In genomic region chr7:38142736-38143135, GRCh38 we compare ENCODE assay signal across 15 cellular contexts. TPM values are rescaled to one million over a fixed set of nuclear protein-coding genes. Genes with fewer than 3 reads are reported as not detected.
DNase-seq lines count a peak whose midpoint lies in the region; ATAC-seq, FAIRE-seq and TF ChIP-seq lines count a peak whose summit lies in the region.
"Had no signal": no experiment of that assay in that cellular context is flagged by ENCODE, and none has a peak within 500 bp of the region (broad histone marks: within the 10 kb centered on the region; RNA-seq: fewer than 3 reads in every experiment).

No MANE protein-coding gene starts in this region.

- CTCF ChIA-PET in K562 (lab: Yijun Ruan, JAX; ENCODE audit: low intra/inter-chr PET ratio): no interaction called here

- H3K9ac ChIP-seq in K562 (ENCODE audit: insufficient read depth in 1 of 2, low read depth in 2 of 2, low read length in 2 of 2): no peak overlapping the region

- in situ Hi-C loops in K562 (cut with MboI) (no loop called here), gastrocnemius medialis (cut with MboI; ENCODE audit: low sequenced_read_pairs in 4 of 4) (no loop called here)

- WGBS in K562 (ENCODE audit: insufficient coverage, low coverage, missing lambda C conversion rate): 9% methylated on average over 3 of the region's 3 CpGs
- WGBS in tibial nerve, 2 donors: 77 to 82% methylated on average over 3 of the region's 3 CpGs

- H3K4me3 ChIP-seq in K562 (no peak overlapping the region), gastrocnemius medialis (no peak overlapping the region), tibial nerve (no peak overlapping the region)
- H3K4me3 ChIP-seq: ascending aorta, skin epidermis had no signal

- H3K79me2 ChIP-seq in K562 (ENCODE audit: control insufficient read depth, insufficient read depth, low read length): no peaks in the 10 kb centered on the region

- TF ChIP-seq CTCF in K562 (IDR thresholded peaks at IDR 0.05 in 2 of 3, conservative IDR thresholded peaks at IDR 0.05 in 1 of 3; ENCODE audit: insufficient read depth in 2 of 3, low read depth in 1 of 3, low read length in 3 of 3) (no peak), gastrocnemius medialis (IDR thresholded peaks at IDR 0.05 in 4 of 5, conservative IDR thresholded peaks at IDR 0.05 in 1 of 5) (no peak), tibial nerve (IDR thresholded peaks at IDR 0.05) (no peak)

- ATAC-seq in GM18909 (IDR thresholded peaks at IDR 0.05; ENCODE audit: poor library complexity, unreplicated experiment): peak; percentile 80
- ATAC-seq in GM21717 (IDR thresholded peaks at IDR 0.05; ENCODE audit: unreplicated experiment): peak; percentile 71
- ATAC-seq in HG03060 (IDR thresholded peaks at IDR 0.05; ENCODE audit: low read depth, unreplicated experiment): peak; percentile 75
- no peak for ATAC-seq in K562
- no peak for ATAC-seq in HG03097 (IDR thresholded peaks at IDR 0.05; ENCODE audit: low FRiP score, unreplicated experiment)
- no peak for ATAC-seq in gastrocnemius medialis

- DNase-seq in K562 (ENCODE audit: extremely low read depth in 1 of 4, low spot score in 3 of 4) (no peak), gastrocnemius medialis (no peak), tibial nerve (ENCODE audit: low spot score in 2 of 2) (no peak), AG20443 (ENCODE audit: low spot score) (no peak)
- DNase-seq: C1 segment of cervical spinal cord, EL, mesenchymal stem cell, NCI-H524, substantia nigra had no signal

- H3K4me1 ChIP-seq in K562 (replicated peaks in 1 of 2; ENCODE audit: control insufficient read depth in 2 of 2, insufficient read depth in 2 of 2, low read length in 2 of 2) (no peaks in the 10 kb centered on the region), gastrocnemius medialis (no peaks in the 10 kb centered on the region), tibial nerve (no peaks in the 10 kb centered on the region)
- H3K4me1 ChIP-seq: ascending aorta had no signal

- POLR2A ChIA-PET in K562 (lab: Yijun Ruan, JAX): interaction anchor here (1.1 kb wide), 1 partner anchor 28 kb away, joined by 4 read pairs; no protein-coding TSS in a partner anchor

- H3K9me3 ChIP-seq in K562 (replicated peaks; ENCODE audit: control insufficient read depth, insufficient read depth, low read depth, low read length) (no peaks in the 10 kb centered on the region), gastrocnemius medialis (no peaks in the 10 kb centered on the region), tibial nerve (no peaks in the 10 kb centered on the region)
- H3K9me3 ChIP-seq: ascending aorta had no signal

- intact Hi-C loops in K562 (cut with micrococcal nuclease): no loop called here
- intact Hi-C loops in gastrocnemius medialis (cut with DNase I; ENCODE audit: low total_unique reads): no loop called here

- peak overlapping the region; percentile 32; the same call in 1 of the 2 replicates for H2AFZ ChIP-seq in K562 (ENCODE audit: low read depth, low read length)

- TF ChIP-seq POLR2A in K562 (conservative IDR thresholded peaks at IDR 0.05) (no peak), gastrocnemius medialis (IDR thresholded peaks at IDR 0.05) (no peak), tibial nerve (IDR thresholded peaks at IDR 0.05) (no peak)

- no peak overlapping the region for H3K4me2 ChIP-seq in K562 (ENCODE audit: insufficient read depth, low read length)

- no TSS peak for BruUV-seq in K562 (replicated peaks; lab: Mats Ljungman, UMichigan)

- TF ChIP-seq EP300 in K562 (IDR thresholded peaks at IDR 0.05; ENCODE audit: low read length) (no peak), tibial nerve (IDR thresholded peaks at IDR 0.05) (no peak)

- no peak for TF ChIP-seq RAD21 in K562 (CRISPR knock-in tag; conservative IDR thresholded peaks at IDR 0.05 in 1 of 2, IDR thresholded peaks at IDR 0.05 in 1 of 2)

- no peaks in the 10 kb centered on the region for H4K20me1 ChIP-seq in K562 (replicated peaks; ENCODE audit: control insufficient read depth, insufficient read depth, low read length)

- H3K36me3 ChIP-seq in K562 (ENCODE audit: control insufficient read depth, insufficient read depth, low read length) (no peaks in the 10 kb centered on the region), gastrocnemius medialis (no peaks in the 10 kb centered on the region), tibial nerve (no peaks in the 10 kb centered on the region)
- H3K36me3 ChIP-seq: ascending aorta had no signal

- no peak for FAIRE-seq in K562 (lab: Jason Lieb, UNC)

- H3K9me1 ChIP-seq in K562 (ENCODE audit: control insufficient read depth, insufficient read depth, low read length): no peaks in the 10 kb centered on the region

- H3K27ac ChIP-seq in K562 (ENCODE audit: extremely low read depth, low read depth, low read length) (no peak overlapping the region), gastrocnemius medialis (no peak overlapping the region), tibial nerve (no peak overlapping the region)
- H3K27ac ChIP-seq: ascending aorta, skin epidermis had no signal

- H3K27me3 ChIP-seq in K562 (ENCODE audit: control insufficient read depth in 2 of 2, insufficient read depth in 2 of 2, low read length in 2 of 2) (no peaks in the 10 kb centered on the region), gastrocnemius medialis (no peaks in the 10 kb centered on the region), tibial nerve (no peaks in the 10 kb centered on the region)
- H3K27me3 ChIP-seq: ascending aorta had no signal

TF ChIP-seq in K562, 482 proteins besides CTCF, POLR2A, EP300 and RAD21 (continues in another document):
- TF ChIP-seq ZBTB17 (CRISPR knock-in tag; IDR thresholded peaks at IDR 0.05): no peak
- no peak for TF ChIP-seq NFIC (IDR thresholded peaks at IDR 0.05)
- TF ChIP-seq TAF15 (IDR thresholded peaks at IDR 0.05; ENCODE audit: low read depth, low read length): no peak

RNA-seq across cellular contexts. Expression of gene STARD3NL, which starts 35.3 kb away (rescaled TPM):
- 16.8 and 25.1 TPM in 2 replicates for total RNA-seq in K562 (2011; cell fraction: chromatin; rRNA removed; ENCODE audit: low replicate concordance)
- 19.8 and 22.5 TPM in 2 replicates for total RNA-seq in K562 (2011; cell fraction: nucleolus; rRNA removed)
- 30.4 and 45.0 TPM in 2 replicates for total RNA-seq in K562 (2011; cell fraction: nucleoplasm; rRNA removed)
- total RNA-seq in K562 (2014; rRNA removed): 44.8 and 44.9 TPM in 2 replicates
- total RNA-seq in K562 (2014; rRNA removed; fragmentation: Illumina TruSeq; extraction: Trizol): 64.4 and 74.5 TPM in 2 replicates
- total RNA-seq in K562 (2015; rRNA removed; fragmentation: Illumina TruSeq; extraction: Trizol): 54.4 and 56.9 TPM in 2 replicates
- 42.2 and 43.4 TPM in 2 replicates for total RNA-seq in K562 (2021)
- 60.7 and 77.4 TPM in 2 replicates for polyA plus RNA-seq in K562 (2011; rRNA removed)
- 18.7 and 41.1 TPM in 2 replicates for polyA plus RNA-seq in K562 (2011; cell fraction: cytosol; rRNA removed)
- 14.4 and 34.3 TPM in 2 replicates for polyA plus RNA-seq in K562 (2011; cell fraction: nucleus; rRNA removed)
- 38.4 and 42.2 TPM in 2 replicates for polyA plus RNA-seq in K562 (2012)
- 50.8 and 53.5 TPM in 2 replicates for polyA plus RNA-seq in K562 (2014; fragmentation: Illumina TruSeq; extraction: Trizol)
- 10 to 100 TPM; 79.6 to 90.0 TPM for polyA plus RNA-seq in K562 (2014; fragmentation: Nextera tagmentation; extraction: Ambion mirVana)
- 52.9 and 57.6 TPM in 2 replicates for polyA plus RNA-seq in K562 (2014; rRNA removed)
- 37.0 and 57.7 TPM in 2 replicates for polyA minus RNA-seq in K562 (2011; rRNA and poly(A)+ RNA removed)
- 14.0 and 14.7 TPM in 2 replicates for polyA minus RNA-seq in K562 (2011; cell fraction: cytosol; rRNA and poly(A)+ RNA removed)
- 11.0 and 27.9 TPM in 2 replicates for polyA minus RNA-seq in K562 (2011; cell fraction: nucleus; rRNA and poly(A)+ RNA removed)
- 10 to 100 TPM; 18.1 to 22.0 (median 19.7) TPM for total RNA-seq in gastrocnemius medialis
- 10 to 100 TPM; 28.3 to 42.9 (median 35.6) TPM for total RNA-seq in tibial nerve

Comparison
In these comparisons a context has a peak if more than half of its experiments do, and no peak if none do; other contexts are left out.
1. ATAC-seq: peak in GM18909 (single experiment), GM21717 (single experiment) and HG03060 (single experiment); none in K562 (single experiment), HG03097 (single experiment) and gastrocnemius medialis (0 of 2).